ENCODE assay signal across 29 cellular contexts in the genomic region with DNA sequence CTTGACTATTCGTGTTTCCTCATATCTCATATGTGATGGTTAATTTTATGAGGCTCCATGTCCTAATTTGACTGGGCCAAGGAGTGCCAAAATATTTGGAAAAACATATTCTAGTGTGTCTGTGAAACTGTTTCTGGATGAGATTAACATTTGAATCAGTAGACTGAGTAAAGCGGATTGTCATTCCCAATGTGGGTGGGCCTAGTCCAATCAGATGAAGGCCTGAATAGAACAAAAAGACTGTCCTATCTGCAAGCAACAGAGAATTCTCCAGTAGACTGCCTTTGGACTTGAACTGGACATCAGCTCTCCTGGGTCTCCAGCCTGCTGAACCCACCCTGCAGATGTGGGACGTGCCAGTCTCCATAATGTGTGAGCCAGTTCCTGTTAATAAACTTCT. TPM values are rescaled to one million over a fixed set of nuclear protein-coding genes. Genes with fewer than 3 reads are reported as not detected.
A peak's percentile ranks its signal among the peaks of the same experiment; 100 is the strongest.
DNase-seq lines count a peak whose midpoint lies in the region; ATAC-seq, FAIRE-seq and TF ChIP-seq lines count a peak whose summit lies in the region.
"Had no signal": no experiment of that assay in that cellular context is flagged by ENCODE, and none has a peak within 500 bp of the region (broad histone marks: within the 10 kb centered on the region; RNA-seq: fewer than 3 reads in every experiment).

No MANE protein-coding gene starts in this region.

- in situ Hi-C loops in K562 (cut with MboI) (no loop called here), GM13976 (cut with MboI; ENCODE audit: low sequenced_read_pairs, unreplicated experiment) (no loop called here)

- no peaks in the 10 kb centered on the region for H3K27me3 ChIP-seq in K562 (ENCODE audit: control insufficient read depth in 2 of 2, insufficient read depth in 2 of 2, low read length in 2 of 2)
- no peaks in the 10 kb centered on the region for H3K27me3 ChIP-seq in right atrium auricular region
- H3K27me3 ChIP-seq: BE2C, BLaER1 had no signal

- H3K4me3 Mint-ChIP-seq in neural crest cell, result no peak overlapping the region
- H3K4me3 Mint-ChIP-seq in activated T-helper 17 cell treated with anti-CD3 and anti-CD28 coated beads, Interleukin-2, amount 50 U/mL, for 72 hours, result no peak overlapping the region
- H3K4me3 Mint-ChIP-seq: CD14-positive monocyte; CD4-positive, alpha-beta memory T cell; CD4-positive, CD25-positive, alpha-beta regulatory T cell; CD8-positive, alpha-beta memory T cell had no signal

- H3K36me3 ChIP-seq in K562 (ENCODE audit: control insufficient read depth, insufficient read depth, low read length), result no peaks in the 10 kb centered on the region
- no peaks in the 10 kb centered on the region for H3K36me3 ChIP-seq in right atrium auricular region
- H3K36me3 ChIP-seq: BE2C, BLaER1 had no signal

- no peak overlapping the region for H3K4me3 ChIP-seq in K562
- no peak overlapping the region for H3K4me3 ChIP-seq in right atrium auricular region
- H3K4me3 ChIP-seq: BLaER1, GM12878 had no signal

- H3K27ac ChIP-seq in K562 (ENCODE audit: extremely low read depth, low read depth, low read length), result no peak overlapping the region
- H3K27ac ChIP-seq in right atrium auricular region, result no peak overlapping the region
- H3K27ac ChIP-seq: BLaER1 had no signal

- H3K79me2 ChIP-seq in K562 (ENCODE audit: control insufficient read depth, insufficient read depth, low read length), result no peaks in the 10 kb centered on the region

- no peaks in the 10 kb centered on the region for H3K27me3 Mint-ChIP-seq in neural crest cell (ENCODE audit: low read depth)
- H3K27me3 Mint-ChIP-seq in activated T-helper 17 cell treated with anti-CD3 and anti-CD28 coated beads, Interleukin-2, amount 50 U/mL, for 72 hours, result no peaks in the 10 kb centered on the region
- H3K27me3 Mint-ChIP-seq: CD4-positive, alpha-beta memory T cell; CD4-positive, CD25-positive, alpha-beta regulatory T cell; CD8-positive, alpha-beta memory T cell had no signal

- no peak for FAIRE-seq in K562 (lab: Jason Lieb, UNC)
- FAIRE-seq: A204.1, GM12878, GM12892, GM19239 had no signal

- POLR2A ChIA-PET in K562 (lab: Yijun Ruan, JAX), result no interaction called here

- no peak overlapping the region for H3K4me2 ChIP-seq in K562 (ENCODE audit: insufficient read depth, low read length)
- H3K4me2 ChIP-seq: BLaER1 had no signal

- H3K9me3 Mint-ChIP-seq in neural crest cell, result no peaks in the 10 kb centered on the region
- no peaks in the 10 kb centered on the region for H3K9me3 Mint-ChIP-seq in activated T-helper 17 cell treated with anti-CD3 and anti-CD28 coated beads, Interleukin-2, amount 50 U/mL, for 72 hours
- H3K9me3 Mint-ChIP-seq: CD4-positive, alpha-beta memory T cell; CD8-positive, alpha-beta memory T cell had no signal

- no peak for DNase-seq in K562 (ENCODE audit: extremely low read depth in 1 of 4, low spot score in 3 of 4)
- no peak for DNase-seq in neural crest cell (ENCODE audit: low read depth, low spot score)
- no peak for DNase-seq in right atrium auricular region (ENCODE audit: low spot score)
- no peak for DNase-seq in GM13976 (ENCODE audit: low spot score)
- DNase-seq: 8988T; ACHN; BE2C; C1 segment of cervical spinal cord; CD4-positive, alpha-beta memory T cell; CD4-positive, CD25-positive, alpha-beta regulatory T cell; CD8-positive, alpha-beta memory T cell; COR-L47; DMS 273 treated with DMSO at 0.1 percent for 48 hours; DMS153; DMS53; DMS79; DND-41; EL; GDM1 had no signal

- TF ChIP-seq RAD21 in K562 (CRISPR knock-in tag; conservative IDR thresholded peaks at IDR 0.05 in 1 of 2, IDR thresholded peaks at IDR 0.05 in 1 of 2), result no peak

- TF ChIP-seq EP300 in K562 (IDR thresholded peaks at IDR 0.05; ENCODE audit: low read length), result no peak

- CTCF ChIA-PET in K562 (lab: Yijun Ruan, JAX; ENCODE audit: low intra/inter-chr PET ratio), result no interaction called here

- H3K9me1 ChIP-seq in K562 (ENCODE audit: control insufficient read depth, insufficient read depth, low read length), result no peaks in the 10 kb centered on the region

- peak overlapping the region; percentile 84 for H3K27ac Mint-ChIP-seq in neural crest cell (ENCODE audit: unreplicated experiment)
- no peak overlapping the region for H3K27ac Mint-ChIP-seq in activated T-helper 17 cell treated with anti-CD3 and anti-CD28 coated beads, Interleukin-2, amount 50 U/mL, for 72 hours
- H3K27ac Mint-ChIP-seq: CD4-positive, alpha-beta memory T cell; CD4-positive, CD25-positive, alpha-beta regulatory T cell; CD8-positive, alpha-beta memory T cell had no signal

- H3K36me3 Mint-ChIP-seq in neural crest cell (ENCODE audit: low read depth), result no peaks in the 10 kb centered on the region
- no peaks in the 10 kb centered on the region for H3K36me3 Mint-ChIP-seq in activated T-helper 17 cell treated with anti-CD3 and anti-CD28 coated beads, Interleukin-2, amount 50 U/mL, for 72 hours (ENCODE audit: low read depth)
- H3K36me3 Mint-ChIP-seq: CD4-positive, alpha-beta memory T cell; CD4-positive, CD25-positive, alpha-beta regulatory T cell; CD8-positive, alpha-beta memory T cell had no signal

- H3K4me1 Mint-ChIP-seq in neural crest cell, result no peaks in the 10 kb centered on the region
- no peaks in the 10 kb centered on the region for H3K4me1 Mint-ChIP-seq in activated T-helper 17 cell treated with anti-CD3 and anti-CD28 coated beads, Interleukin-2, amount 50 U/mL, for 72 hours
- H3K4me1 Mint-ChIP-seq: CD4-positive, alpha-beta memory T cell; CD4-positive, CD25-positive, alpha-beta regulatory T cell; CD8-positive, alpha-beta memory T cell had no signal

- no peak overlapping the region for H2AFZ ChIP-seq in K562 (ENCODE audit: low read depth, low read length)

- H3K4me1 ChIP-seq in K562 (replicated peaks in 1 of 2; ENCODE audit: control insufficient read depth in 2 of 2, insufficient read depth in 2 of 2, low read length in 2 of 2) (no peaks in the 10 kb centered on the region), right atrium auricular region (no peaks in the 10 kb centered on the region)
- H3K4me1 ChIP-seq: BLaER1 had no signal

- WGBS in K562 (ENCODE audit: insufficient coverage, low coverage, missing lambda C conversion rate), result 0% methylated on average over 3 of the region's 3 CpGs

- no peak overlapping the region for H3K9ac ChIP-seq in K562 (ENCODE audit: insufficient read depth in 1 of 2, low read depth in 2 of 2, low read length in 2 of 2)
- H3K9ac ChIP-seq: BLaER1 had no signal

- intact Hi-C loops in K562 (cut with micrococcal nuclease), result no loop called here

- TF ChIP-seq CTCF in K562 (IDR thresholded peaks at IDR 0.05 in 2 of 3, conservative IDR thresholded peaks at IDR 0.05 in 1 of 3; ENCODE audit: insufficient read depth in 2 of 3, low read depth in 1 of 3, low read length in 3 of 3), result no peak
- TF ChIP-seq CTCF in neural crest cell (conservative IDR thresholded peaks at IDR 0.05), result no peak
- TF ChIP-seq CTCF in right atrium auricular region (IDR thresholded peaks at IDR 0.05), result no peak
- TF ChIP-seq CTCF in GM13976 (IDR thresholded peaks at IDR 0.05; ENCODE audit: borderline replicate concordance, control extremely low read depth, extremely low read depth, insufficient read depth, missing control alignments), result no peak

- H3K9me3 ChIP-seq in K562 (replicated peaks; ENCODE audit: control insufficient read depth, insufficient read depth, low read depth, low read length) (no peaks in the 10 kb centered on the region), right atrium auricular region (no peaks in the 10 kb centered on the region)
- H3K9me3 ChIP-seq: BE2C, BLaER1 had no signal

- ATAC-seq in K562, result no peak
- ATAC-seq in activated T-helper 17 cell treated with anti-CD3 and anti-CD28 coated beads, Interleukin-2, amount 50 U/mL, for 72 hours (replicated peaks), result no peak
- ATAC-seq: GM12878 had no signal

- TF ChIP-seq POLR2A in K562 (conservative IDR thresholded peaks at IDR 0.05), result no peak

- no peaks in the 10 kb centered on the region for H4K20me1 ChIP-seq in K562 (replicated peaks; ENCODE audit: control insufficient read depth, insufficient read depth, low read length)
- H4K20me1 ChIP-seq: BLaER1 had no signal

- BruUV-seq in K562 (replicated peaks; lab: Mats Ljungman, UMichigan), result no TSS peak

RNA-seq across cellular contexts. Expression of a gene that starts 13.5 kb away (rescaled TPM):
- 0.49 and 0.63 TPM in 2 replicates for total RNA-seq in K562 (2011; cell fraction: chromatin; rRNA removed; ENCODE audit: low replicate concordance)
- 0.39 and 0.50 TPM in 2 replicates for total RNA-seq in K562 (2011; cell fraction: nucleolus; rRNA removed)
- 0.59 and 1.1 TPM in 2 replicates for total RNA-seq in K562 (2011; cell fraction: nucleoplasm; rRNA removed)
- total RNA-seq in K562 (2014; rRNA removed) (0.04 and 0.09 TPM in 2 replicates), K562 (2014; rRNA removed; fragmentation: Illumina TruSeq; extraction: Trizol) (0.15 and 0.16 TPM in 2 replicates), K562 (2015; rRNA removed; fragmentation: Illumina TruSeq; extraction: Trizol) (0.07 and 0.11 TPM in 2 replicates), K562 (2021) (0.11 and 0.16 TPM in 2 replicates), neural crest cell (3.9 TPM in 2 replicates), right atrium auricular region (under 1 TPM; 0.08 to 0.22 TPM)
- polyA plus RNA-seq in K562 (2011; rRNA removed) (0.28 and 1.1 TPM in 2 replicates), K562 (2014; fragmentation: Illumina TruSeq; extraction: Trizol) (0.11 and 0.12 TPM in 2 replicates), K562 (2014; fragmentation: Nextera tagmentation; extraction: Ambion mirVana) (under 1 TPM in 1 of 2 experiments, not detected in 1; 0.04 TPM), K562 (2014; rRNA removed) (0.20 and 0.22 TPM in 2 replicates)
- 0.15 and 0.25 TPM in 2 replicates for polyA plus RNA-seq in K562 (2011; cell fraction: cytosol; rRNA removed)
- 0.14 and 0.41 TPM in 2 replicates for polyA plus RNA-seq in K562 (2011; cell fraction: nucleus; rRNA removed)
- 0.10 and 0.12 TPM in 2 replicates for polyA plus RNA-seq in K562 (2012)
- 0.30 and 1.6 TPM in 2 replicates for polyA minus RNA-seq in K562 (2011; rRNA and poly(A)+ RNA removed)
- 0.48 TPM in 1 of 2 replicates, not detected in the other for polyA minus RNA-seq in K562 (2011; cell fraction: cytosol; rRNA and poly(A)+ RNA removed)
- polyA minus RNA-seq in K562 (2011; cell fraction: nucleus; rRNA and poly(A)+ RNA removed), result 0.33 and 0.54 TPM in 2 replicates
- under 1 TPM; 0.04 to 0.08 TPM for total RNA-seq in activated T-helper 17 cell treated with anti-CD3 and anti-CD28 coated beads, Interleukin-2, amount 50 U/mL, for 72 hours
- total RNA-seq: CD4-positive, CD25-positive, alpha-beta regulatory T cell; Daoy; G401 had no signal
- polyA plus RNA-seq: AG04450; CD4-positive, CD25-positive, alpha-beta regulatory T cell had no signal
